ENCODE assay signal across 22 cellular contexts in the genomic region with DNA sequence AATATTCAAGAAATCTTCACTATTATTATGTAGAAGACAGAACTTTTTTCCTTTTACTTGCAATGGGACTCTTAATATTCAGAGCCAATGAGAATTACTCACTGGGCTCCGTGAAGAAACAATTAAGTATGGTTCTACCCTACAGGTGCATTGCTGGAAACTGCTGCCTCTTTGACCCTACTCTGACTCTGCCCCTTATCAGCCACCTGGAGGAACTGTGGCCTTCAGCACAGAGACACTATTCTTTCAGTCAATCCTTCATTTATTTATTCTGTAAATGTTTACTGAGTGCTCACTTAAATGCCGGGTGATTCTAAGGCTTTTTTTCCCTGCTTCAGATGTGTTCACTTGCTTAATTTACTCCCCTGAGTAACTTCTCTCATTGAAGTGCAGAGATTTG.
A peak's percentile ranks its signal among the peaks of the same experiment; 100 is the strongest.
DNase-seq lines count a peak whose midpoint lies in the region; FAIRE-seq and TF ChIP-seq lines count a peak whose summit lies in the region.
"Had no signal": no experiment of that assay in that cellular context is flagged by ENCODE, and none has a peak within 500 bp of the region (broad histone marks: within the 10 kb centered on the region; RNA-seq: fewer than 3 reads in every experiment).

No MANE protein-coding gene starts in this region.

- H3K36me3 ChIP-seq in hepatocyte (replicated peaks; ENCODE audit: insufficient read depth, low read depth) (no peaks in the 10 kb centered on the region), small intestine (ENCODE audit: control insufficient read depth in 2 of 2, insufficient read depth in 2 of 2, low read length in 2 of 2) (no peaks in the 10 kb centered on the region)
- H3K36me3 ChIP-seq: BE2C, SJSA1 had no signal

- no peaks in the 10 kb centered on the region for H3K9me3 ChIP-seq in hepatocyte (ENCODE audit: low read depth)
- H3K9me3 ChIP-seq in small intestine (ENCODE audit: control insufficient read depth, low read depth), result no peaks in the 10 kb centered on the region
- H3K9me3 ChIP-seq: BE2C, SJSA1 had no signal

- H3K4me1 ChIP-seq in hepatocyte (ENCODE audit: insufficient read depth) (peaks cover 5% of the 10 kb centered on the region), small intestine (ENCODE audit: control insufficient read depth in 2 of 2, insufficient read depth in 1 of 2, low read depth in 1 of 2, low read length in 1 of 2) (no peaks in the 10 kb centered on the region)
- H3K4me1 ChIP-seq: BE2C, SJSA1 had no signal

- H3K4me3 ChIP-seq in hepatocyte (no peak overlapping the region), small intestine (ENCODE audit: low read depth in 1 of 2, low read length in 2 of 2) (no peak overlapping the region)
- H3K4me3 ChIP-seq: SJSA1 had no signal

- peak; percentile 44 for DNase-seq in NCI-H1436 treated with DMSO at 0.1 percent for 48 hours (lab: John Stamatoyannopoulos, UW)
- DNase-seq in NCI-H1436 (lab: John Stamatoyannopoulos, UW), result no peak
- DNase-seq in HT-29 (ENCODE audit: low spot score), result peak; percentile 31
- peak; percentile 21 for DNase-seq in hepatocyte (ENCODE audit: low spot score)
- DNase-seq in small intestine, result peak; percentile 53
- no peak for DNase-seq in COLO829 (ENCODE audit: low spot score)
- no peak for DNase-seq in HTR-8/SVneo (ENCODE audit: insufficient read length, low spot score)
- DNase-seq in effector CD4-positive, alpha-beta T cell, result no peak
- DNase-seq: 8988T; ACHN; BE2C; CD8-positive, alpha-beta memory T cell; DMS153; H7; NCI-H1048; NCI-H1930; NCI-H2227 treated with DMSO at 0.1 percent for 48 hours; NCI-H774; Right ventricle myocardium superior; RPMI8226 had no signal

- no peaks in the 10 kb centered on the region for H3K79me2 ChIP-seq in hepatocyte

- no peaks in the 10 kb centered on the region for H3K9me2 ChIP-seq in hepatocyte (replicated peaks; ENCODE audit: insufficient read depth)

- no peak for TF ChIP-seq CTCF in hepatocyte (IDR thresholded peaks at IDR 0.05; ENCODE audit: poor library complexity)

- H3K27ac ChIP-seq in hepatocyte (no peak overlapping the region), small intestine (ENCODE audit: low read depth in 1 of 2, low read length in 1 of 2) (no peak overlapping the region)
- H3K27ac ChIP-seq: SJSA1 had no signal

- FAIRE-seq in small intestine (lab: Jason Lieb, UNC) (no peak), HTR-8/SVneo (lab: Jason Lieb, UNC) (no peak)
- FAIRE-seq: GM18507 had no signal

- H2AFZ ChIP-seq in hepatocyte, result no peak overlapping the region

- no peak overlapping the region for H3K4me2 ChIP-seq in hepatocyte

- H4K20me1 ChIP-seq in hepatocyte (ENCODE audit: insufficient read depth, poor library complexity, severe bottlenecking), result no peaks in the 10 kb centered on the region

- H3K27me3 ChIP-seq in hepatocyte (no peaks in the 10 kb centered on the region), small intestine (ENCODE audit: control insufficient read depth in 2 of 2, insufficient read depth in 2 of 2, low read length in 2 of 2) (no peaks in the 10 kb centered on the region)

- WGBS in hepatocyte (ENCODE audit: low lambda C conversion rate, missing lambda C conversion rate), result 11% methylated on average over 2 of the region's 2 CpGs
- WGBS in small intestine, 3 donors, result 10 to 34% (median 16%) methylated on average over 2 of the region's 2 CpGs

Comparison
In these comparisons a context has a peak if more than half of its experiments do, and no peak if none do; other contexts are left out.
1. DNase-seq: peak in NCI-H1436 treated with DMSO at 0.1 percent for 48 hours (single experiment), HT-29 (single experiment), hepatocyte (single experiment) and small intestine (single experiment); none in NCI-H1436 (single experiment), COLO829 (single experiment), HTR-8/SVneo (single experiment) and effector CD4-positive, alpha-beta T cell (single experiment).